Comparison of ENCODE assay signal across 9 cellular contexts in genomic region chr2:42009657-42010580, GRCh38. TPM values are rescaled to one million over a fixed set of nuclear protein-coding genes. Genes with fewer than 3 reads are reported as not detected.
DNase-seq lines count a peak whose midpoint lies in the region; ATAC-seq and TF ChIP-seq lines count a peak whose summit lies in the region.
"Had no signal": no experiment of that assay in that cellular context is flagged by ENCODE, and none has a peak within 500 bp of the region (broad histone marks: within the 10 kb centered on the region; RNA-seq: fewer than 3 reads in every experiment).

No MANE protein-coding gene starts in this region.

- H3F3A ChIP-seq in SK-N-SH (replicated peaks; ENCODE audit: insufficient read depth), result no peaks in the 10 kb centered on the region

- intact Hi-C loops in CD14-positive monocyte (cut with micrococcal nuclease), result no loop called here

- H3K4me3 ChIP-seq in SK-N-SH (ENCODE audit: low read depth in 2 of 2, low read length in 1 of 2) (no peak overlapping the region), mucosa of stomach (ENCODE audit: low read length) (no peak overlapping the region)

- no peak for TF ChIP-seq RAD21 in SK-N-SH (IDR thresholded peaks at IDR 0.05; ENCODE audit: low read length)

- H3K36me3 Mint-ChIP-seq in CD14-positive monocyte, result no peaks in the 10 kb centered on the region

- peak overlapping the region; percentile 63 for H3K4me3 Mint-ChIP-seq in CD14-positive monocyte

- POLR2A ChIA-PET in SK-N-SH (lab: Yijun Ruan, JAX), result no interaction called here

- peaks cover 4% of the 10 kb centered on the region for H3K4me1 Mint-ChIP-seq in CD14-positive monocyte

- CTCF ChIA-PET in SK-N-SH (lab: Yijun Ruan, JAX), result interaction anchor here (0.6 to 2.1 kb wide), 8 partner anchors 9 to 140 kb away, joined by 3 to 7 read pairs (median 3); no protein-coding TSS in a partner anchor

- TF ChIP-seq EP300 in SK-N-SH (IDR thresholded peaks at IDR 0.05; ENCODE audit: borderline replicate concordance in 1 of 2, low read depth in 1 of 2, low read length in 1 of 2), result no peak

- DNase-seq in CD14-positive monocyte (ENCODE audit: low spot score) (no peak), SK-N-SH (no peak), C1 segment of cervical spinal cord (lab: John Stamatoyannopoulos, UW) (no peak), NOMO-1 treated with dmso at 0.1 percent for 144 hours (lab: John Stamatoyannopoulos, UW; ENCODE audit: unreplicated experiment) (no peak), germinal center (ENCODE audit: low spot score) (no peak), NCI-H128 (lab: John Stamatoyannopoulos, UW; ENCODE audit: unreplicated experiment) (no peak)
- DNase-seq: naive B cell had no signal

- H3K9ac ChIP-seq in SK-N-SH (no peak overlapping the region), mucosa of stomach (ENCODE audit: low read length) (peak overlapping the region; percentile 22)

- no peak overlapping the region; the same call in 1 of the 2 replicates for H2AFZ ChIP-seq in SK-N-SH (ENCODE audit: low read depth)

- peak; percentile 73 for ATAC-seq in GM21360 (IDR thresholded peaks at IDR 0.05; ENCODE audit: unreplicated experiment)

- peaks cover 0 to 4% (median 2%) of the 10 kb centered on the region in 3 donors for H3K27me3 Mint-ChIP-seq in CD14-positive monocyte (ENCODE audit: low read depth in 3 of 3)

- no peaks in the 10 kb centered on the region for H3K9me2 ChIP-seq in SK-N-SH

- no peaks in the 10 kb centered on the region for H3K9me3 ChIP-seq in SK-N-SH
- no peaks in the 10 kb centered on the region for H3K9me3 ChIP-seq in mucosa of stomach (ENCODE audit: control insufficient read depth, low read length)

- H3K79me2 ChIP-seq in SK-N-SH (ENCODE audit: insufficient read depth), result no peaks in the 10 kb centered on the region

- peaks cover 4 to 23% (median 14%) of the 10 kb centered on the region in 7 donors for H3K9me3 Mint-ChIP-seq in CD14-positive monocyte

- H3K36me3 ChIP-seq in SK-N-SH (replicated peaks in 1 of 2; ENCODE audit: control insufficient read depth in 1 of 2, insufficient read depth in 2 of 2, low read length in 1 of 2) (no peaks in the 10 kb centered on the region), mucosa of stomach (ENCODE audit: control insufficient read depth, insufficient read depth, low read length) (no peaks in the 10 kb centered on the region)

- no peaks in the 10 kb centered on the region for H4K20me1 ChIP-seq in SK-N-SH (ENCODE audit: insufficient read depth)

- H3K27me3 ChIP-seq in SK-N-SH (ENCODE audit: insufficient read depth), result no peaks in the 10 kb centered on the region
- no peaks in the 10 kb centered on the region for H3K27me3 ChIP-seq in mucosa of stomach (ENCODE audit: control insufficient read depth, insufficient read depth, low read length)

- TF ChIP-seq CTCF in CD14-positive monocyte (IDR thresholded peaks at IDR 0.05) (no peak), SK-N-SH (IDR thresholded peaks at IDR 0.05) (no peak)

- H3K4me2 ChIP-seq in SK-N-SH, result peak overlapping the region; percentile 29

- H3K27ac Mint-ChIP-seq in CD14-positive monocyte, result no peak overlapping the region

- H3K4me1 ChIP-seq in SK-N-SH (ENCODE audit: control insufficient read depth in 1 of 2, insufficient read depth in 2 of 2, low read depth in 1 of 2, low read length in 1 of 2) (peaks cover 3 to 11% of the 10 kb centered on the region in 2 experiments; a peak in 2 of 4 replicates), mucosa of stomach (ENCODE audit: control insufficient read depth, insufficient read depth, low read length) (no peaks in the 10 kb centered on the region)

- 83% methylated on average over 9 of the region's 10 CpGs for WGBS in SK-N-SH (ENCODE audit: low lambda C conversion rate)

- no peak overlapping the region for H3K27ac ChIP-seq in SK-N-SH (ENCODE audit: low read depth in 2 of 2, low read length in 1 of 2)

TF ChIP-seq in SK-N-SH, 30 proteins besides CTCF, POLR2A, EP300 and RAD21:
- TF ChIP-seq NFIC (IDR thresholded peaks at IDR 0.05; ENCODE audit: borderline replicate concordance) (no peak), CHD2 (IDR thresholded peaks at IDR 0.05; ENCODE audit: low read length, partially characterized antibody) (no peak), USF1 (IDR thresholded peaks at IDR 0.05; ENCODE audit: borderline replicate concordance, low read depth) (no peak), FOXJ3 (CRISPR knock-in tag; IDR thresholded peaks at IDR 0.05) (no peak), TCF12 (IDR thresholded peaks at IDR 0.05) (no peak), YY1 (IDR thresholded peaks at IDR 0.05; ENCODE audit: low read depth) (no peak), PBX3 (IDR thresholded peaks at IDR 0.05) (no peak), ELF1 (IDR thresholded peaks at IDR 0.05) (no peak), SMC3 (IDR thresholded peaks at IDR 0.05; ENCODE audit: low read depth, low read length) (no peak), GATA2 (CRISPR knock-in tag; IDR thresholded peaks at IDR 0.05) (no peak), MXI1 (IDR thresholded peaks at IDR 0.05; ENCODE audit: low read depth, low read length) (no peak), MAX (IDR thresholded peaks at IDR 0.05; ENCODE audit: low read depth) (no peak), REST (IDR thresholded peaks at IDR 0.05; ENCODE audit: low read depth, low read length) (no peak), IRF3 (IDR thresholded peaks at IDR 0.05; ENCODE audit: low read depth, low read length) (no peak), SIN3A (IDR thresholded peaks at IDR 0.05; ENCODE audit: borderline replicate concordance, low read depth, low read length) (no peak), GABPA (IDR thresholded peaks at IDR 0.05; ENCODE audit: low read depth) (no peak), EZH2phosphoT487 (IDR thresholded peaks at IDR 0.05; ENCODE audit: borderline replicate concordance, low read depth) (no peak)

RNA-seq across cellular contexts. Expression of gene PKDCC, which starts 37.9 kb away (rescaled TPM):
- polyA plus RNA-seq in CD14-positive monocyte (not detected), SK-N-SH (2012; rRNA removed) (16.0 and 19.5 TPM in 2 replicates)
- polyA plus RNA-seq in SK-N-SH (2012; cell fraction: cytosol; rRNA removed), result 6.9 and 10.5 TPM in 2 replicates
- polyA plus RNA-seq in SK-N-SH (2012; cell fraction: nucleus; rRNA removed), result 57.7 and 96.1 TPM in 2 replicates

Comparison
In these comparisons a context has a peak if more than half of its experiments do, and no peak if none do; other contexts are left out.
1. RNA of gene PKDCC, which starts 37.9 kb away (polyA plus RNA-seq): 6.9 to 96.1 TPM in SK-N-SH; not detected in CD14-positive monocyte; every median in the first group is over 4 times any median in the second.